In the genomic region with DNA sequence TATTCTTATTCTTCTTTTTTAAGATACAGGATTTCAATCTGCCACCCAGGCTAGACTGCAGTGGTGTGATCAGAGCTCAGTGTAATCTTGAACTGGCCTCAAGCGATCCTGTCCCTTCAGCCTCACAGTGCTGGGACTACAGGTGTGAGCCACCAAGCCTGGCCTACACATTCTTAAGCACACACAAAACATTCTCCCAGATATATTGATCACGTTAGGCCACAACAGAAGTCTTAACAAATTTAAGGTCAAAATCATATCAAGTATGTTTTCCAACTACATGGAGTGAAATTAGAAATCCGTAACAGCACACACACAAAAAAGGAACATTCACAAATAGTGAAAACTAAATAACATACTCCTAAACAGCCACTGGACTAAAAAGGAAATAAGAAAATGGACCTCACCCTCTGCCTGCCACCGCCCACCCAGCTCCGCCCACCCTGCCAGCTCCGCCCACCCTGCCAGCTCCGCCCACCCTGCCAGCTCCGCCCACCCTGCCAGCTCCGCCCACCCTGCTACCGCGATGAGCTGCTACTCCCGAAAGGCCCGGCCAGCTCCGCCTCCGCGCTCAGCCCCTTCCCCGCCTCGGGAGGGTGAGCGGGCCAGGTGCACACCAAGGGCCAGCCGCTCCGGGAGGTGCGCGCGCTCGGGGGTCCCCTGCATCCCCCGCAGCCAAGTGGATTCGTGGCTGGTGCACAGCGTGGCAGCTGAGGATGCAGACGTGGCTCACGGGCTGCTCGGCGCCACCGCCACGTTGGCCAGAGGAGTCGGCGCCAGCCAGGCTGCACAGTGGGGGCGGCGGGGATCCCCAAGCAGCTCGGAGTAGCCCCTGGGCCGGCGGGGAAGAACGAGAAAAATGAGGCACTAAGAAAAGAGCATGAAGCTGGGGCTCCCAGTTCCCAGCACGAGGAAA, we compare ENCODE assay signal across 8 cellular contexts.
DNase-seq lines count a peak whose midpoint lies in the region; ATAC-seq, FAIRE-seq and TF ChIP-seq lines count a peak whose summit lies in the region.

No MANE protein-coding gene starts in this region.

- peak overlapping the region; percentile 33; the same call in 1 of the 2 replicates for H3K27ac ChIP-seq in MM.1S (ENCODE audit: low read length)

- DNase-seq in MM.1S = peak; percentile 83
- DNase-seq in activated CD4-positive, CD25-positive, alpha-beta regulatory T cell (lab: John Stamatoyannopoulos, UW) = peak; percentile 54 to 62 (median 56)
- DNase-seq in cardiac fibroblast (ENCODE audit: low read depth in 2 of 2) = peak; percentile 57 to 67
- peak; percentile 91 for DNase-seq in islet precursor cell
- DNase-seq in stimulated activated CD4-positive, alpha-beta T cell treated with anti-CD3 and anti-CD28 coated beads, Interleukin-12 subunit alpha, Interleukin-12 subunit beta, amount 100 ng/mL, for 48 hours (ENCODE audit: low read depth in 2 of 3, low spot score in 1 of 3) = peak; percentile 65 to 74 (median 72)
- DNase-seq in D721Med (ENCODE audit: insufficient read length, low spot score) = no peak

- H3K9ac ChIP-seq in ES-I3 (ENCODE audit: low read depth, low read length) (peak overlapping the region; percentile 76), MM.1S (ENCODE audit: low read length) (peak overlapping the region; percentile 74)

- H3K4me1 ChIP-seq in ES-I3 (ENCODE audit: insufficient read depth, low read length) = peaks cover 22% of the 10 kb centered on the region
- peaks cover 18% of the 10 kb centered on the region for H3K4me1 ChIP-seq in MM.1S (ENCODE audit: low read length)

- H2AFZ ChIP-seq in MM.1S (ENCODE audit: low read length) = peak overlapping the region; percentile 93

- H3K4me3 ChIP-seq in MM.1S (ENCODE audit: low read length) = peak overlapping the region; percentile 92
- H3K4me3 ChIP-seq in cardiac fibroblast (replicated peaks in 1 of 2; ENCODE audit: low read depth in 2 of 2, low read length in 2 of 2) = peak overlapping the region; percentile 50 to 67

- ATAC-seq in GM21825 (IDR thresholded peaks at IDR 0.05; ENCODE audit: unreplicated experiment) = peak; percentile 77

- TF ChIP-seq CTCF in MM.1S (IDR thresholded peaks at IDR 0.05; ENCODE audit: low read length) (no peak), cardiac fibroblast (IDR thresholded peaks at IDR 0.05; ENCODE audit: low read depth, low read length) (no peak), D721Med (IDR thresholded peaks at IDR 0.05; ENCODE audit: insufficient read depth, missing control alignments) (no peak)

- H3F3A ChIP-seq in MM.1S (ENCODE audit: insufficient read depth, low read length) = peaks cover 12% of the 10 kb centered on the region

- H3K9me3 ChIP-seq in ES-I3 (ENCODE audit: control insufficient read depth, insufficient read depth, low read length) = 0 out of 2 replicates have a peak, but pooled peaks cover 2% of the 10 kb centered on the region
- no peaks in the 10 kb centered on the region for H3K9me3 ChIP-seq in MM.1S (replicated peaks; ENCODE audit: insufficient read depth, low read length)

- H3K9me2 ChIP-seq in MM.1S (replicated peaks; ENCODE audit: insufficient read depth, low read length) = no peaks in the 10 kb centered on the region

- no peaks in the 10 kb centered on the region for H4K20me1 ChIP-seq in MM.1S (ENCODE audit: insufficient read depth, low read length)

- H3K27me3 ChIP-seq in MM.1S (replicated peaks; ENCODE audit: insufficient read depth, low read length) = no peaks in the 10 kb centered on the region

- H3K4me2 ChIP-seq in MM.1S (ENCODE audit: low read depth, low read length) = peak overlapping the region; percentile 94

- no peak for FAIRE-seq in D721Med (lab: Jason Lieb, UNC)

- no peaks in the 10 kb centered on the region for H3K79me2 ChIP-seq in MM.1S (ENCODE audit: low read length)

- H3K36me3 ChIP-seq in ES-I3 (ENCODE audit: insufficient read depth, low read length) (no peaks in the 10 kb centered on the region), MM.1S (replicated peaks; ENCODE audit: insufficient read depth, low read length) (no peaks in the 10 kb centered on the region)
